Comparison of ENCODE assay signal across 8 cellular contexts in genomic region chr6:44297063-44298038, GRCh38. TPM values are rescaled to one million over a fixed set of nuclear protein-coding genes. Genes with fewer than 3 reads are reported as not detected.
DNase-seq lines count a peak whose midpoint lies in the region; ATAC-seq, FAIRE-seq and TF ChIP-seq lines count a peak whose summit lies in the region.

No MANE protein-coding gene starts in this region.

- H3K4me1 Mint-ChIP-seq in natural killer cell = peaks cover 0 to 12% of the 10 kb centered on the region in 2 donors

- WGBS in esophagus muscularis mucosa = 2% methylated on average over 24 of the region's 86 CpGs

- peak overlapping the region in 1 of 5 donors; percentile 30 for H3K9ac ChIP-seq in subcutaneous abdominal adipose tissue (ENCODE audit: low read length in 5 of 5)

- H3K4me3 ChIP-seq in esophagus muscularis mucosa (peak overlapping the region; percentile 52 to 67 (median 60)), subcutaneous abdominal adipose tissue (ENCODE audit: low read depth in 1 of 5, low read length in 5 of 5) (peak overlapping the region in 4 of 5 donors; percentile 36 to 65 (median 55))

- no peaks in the 10 kb centered on the region for H3K9me3 ChIP-seq in esophagus muscularis mucosa
- H3K9me3 ChIP-seq in subcutaneous abdominal adipose tissue (ENCODE audit: control insufficient read depth in 5 of 5, low read length in 5 of 5) = no peaks in the 10 kb centered on the region

- no peak for TF ChIP-seq CTCF in D721Med (IDR thresholded peaks at IDR 0.05; ENCODE audit: insufficient read depth, missing control alignments)
- no peak for TF ChIP-seq CTCF in esophagus muscularis mucosa (IDR thresholded peaks at IDR 0.05)
- no peak for TF ChIP-seq CTCF in natural killer cell (IDR thresholded peaks at IDR 0.05)

- peaks cover 0 to 61% (median 31%) of the 10 kb centered on the region in 4 donors for H3K27me3 ChIP-seq in esophagus muscularis mucosa
- peaks cover 27 to 42% (median 39%) of the 10 kb centered on the region in 5 donors for H3K27me3 ChIP-seq in subcutaneous abdominal adipose tissue (ENCODE audit: control insufficient read depth in 5 of 5, insufficient read depth in 4 of 5, low read length in 5 of 5)

- no peak overlapping the region for H3K27ac Mint-ChIP-seq in natural killer cell

- no peak overlapping the region for H3K27ac ChIP-seq in esophagus muscularis mucosa (replicated peaks in 1 of 4)
- H3K27ac ChIP-seq in subcutaneous abdominal adipose tissue (ENCODE audit: low read depth, low read length) = no peak overlapping the region

- in situ Hi-C loops in KBM-7 (cut with MboI; ENCODE audit: low pct_unique_long_range_greater_than_20kb, low sequenced_read_pairs) = no loop called here

- H3K9me3 Mint-ChIP-seq in natural killer cell = no peaks in the 10 kb centered on the region

- TF ChIP-seq EP300 in esophagus muscularis mucosa (IDR thresholded peaks at IDR 0.05) = no peak

- peak; percentile 44 for DNase-seq in D721Med (ENCODE audit: insufficient read length, low spot score)
- DNase-seq in NCI-H146 treated with DMSO at 0.1 percent for 48 hours (lab: John Stamatoyannopoulos, UW; ENCODE audit: unreplicated experiment) = peak; percentile 54
- peak; percentile 64 for DNase-seq in activated T-cell treated with anti-CD3 and anti-CD28 coated beads, Interleukin-2, amount 50 U/mL, for 1 hour
- DNase-seq in esophagus muscularis mucosa (ENCODE audit: extremely low spot score) = no peak
- peak; percentile 32 for DNase-seq in natural killer cell
- no peak for DNase-seq in KBM-7
- DNase-seq in GM19240 (ENCODE audit: insufficient read length, low spot score) = no peak

- peak overlapping the region; percentile 45 for H3K4me3 Mint-ChIP-seq in natural killer cell

- peaks cover 14 to 20% (median 17%) of the 10 kb centered on the region in 4 donors for H3K4me1 ChIP-seq in esophagus muscularis mucosa
- H3K4me1 ChIP-seq in subcutaneous abdominal adipose tissue (ENCODE audit: control insufficient read depth in 5 of 5, insufficient read depth in 5 of 5, low read length in 5 of 5) = peaks cover 1 to 16% (median 13%) of the 10 kb centered on the region in 5 donors

- no peak for FAIRE-seq in D721Med (lab: Jason Lieb, UNC)

- H3K36me3 ChIP-seq in esophagus muscularis mucosa (peaks cover 21 to 25% (median 23%) of the 10 kb centered on the region in 4 donors), subcutaneous abdominal adipose tissue (ENCODE audit: control insufficient read depth in 5 of 5, insufficient read depth in 5 of 5, low read length in 5 of 5) (peaks cover 0 to 23% (median 23%) of the 10 kb centered on the region in 5 donors)

- intact Hi-C loops in esophagus muscularis mucosa (cut with DNase I) = no loop called here
- intact Hi-C loops in natural killer cell (cut with micrococcal nuclease) = no loop called here

- ATAC-seq in natural killer cell = peak; percentile 53 to 91 (median 84)

- peaks cover 26 to 36% of the 10 kb centered on the region in 2 donors for H3K27me3 Mint-ChIP-seq in natural killer cell (ENCODE audit: low read depth in 2 of 2)

- peak; percentile 7 for TF ChIP-seq POLR2A in esophagus muscularis mucosa (IDR thresholded peaks at IDR 0.05; ENCODE audit: low read depth)

- no peaks in the 10 kb centered on the region for H3K36me3 Mint-ChIP-seq in natural killer cell

RNA-seq across cellular contexts. Expression of gene AARS2, which starts 15.8 kb away (rescaled TPM):
- total RNA-seq in esophagus muscularis mucosa (10 to 100 TPM in 1 of 4 donors, 1 to 10 TPM in 3; 6.6 to 10.2 (median 7.8) TPM), natural killer cell (10 to 100 TPM; 14.1 to 17.2 (median 14.2) TPM)

RNA-seq across cellular contexts. Expression of gene TMEM151B, which starts 27.1 kb away (rescaled TPM):
- under 1 TPM; 0.39 to 0.98 (median 0.46) TPM for total RNA-seq in esophagus muscularis mucosa
- not detected for total RNA-seq in natural killer cell

RNA-seq across cellular contexts. Expression of gene NFKBIE, which starts 32.0 kb away (rescaled TPM):
- total RNA-seq in esophagus muscularis mucosa (10 to 100 TPM in 1 of 4 donors, 1 to 10 TPM in 3; 7.0 to 10.4 (median 8.5) TPM), natural killer cell (10 to 100 TPM; 44.9 to 61.5 (median 56.4) TPM)

RNA-seq across cellular contexts. Expression of gene SLC35B2, which starts 40.0 kb away (rescaled TPM):
- 10 to 100 TPM; 22.8 to 37.9 (median 32.6) TPM for total RNA-seq in esophagus muscularis mucosa
- 10 to 100 TPM; 20.9 to 27.7 (median 26.8) TPM for total RNA-seq in natural killer cell

RNA-seq across cellular contexts. Expression of gene SPATS1, which starts 45.1 kb away (rescaled TPM):
- total RNA-seq in esophagus muscularis mucosa (not detected), natural killer cell (not detected)

Comparison
In these comparisons a context has a peak if more than half of its experiments do, and no peak if none do; other contexts are left out.
1. DNase-seq: peak in D721Med (single experiment), NCI-H146 treated with DMSO at 0.1 percent for 48 hours (single experiment), activated T-cell treated with anti-CD3 and anti-CD28 coated beads, Interleukin-2, amount 50 U/mL, for 1 hour (single experiment) and natural killer cell (single experiment); none in esophagus muscularis mucosa (single experiment), KBM-7 (single experiment) and GM19240 (single experiment).
2. RNA of gene NFKBIE, which starts 32.0 kb away (total RNA-seq): 44.9 to 61.5 TPM in natural killer cell; 7.0 to 10.4 TPM in esophagus muscularis mucosa; every median in the first group is over 4 times any median in the second.